ENCODE assay signal across 9 cellular contexts in genomic region chr14:89773644-89774316, GRCh38.
DNase-seq lines count a peak whose midpoint lies in the region; ATAC-seq, FAIRE-seq and TF ChIP-seq lines count a peak whose summit lies in the region.
"Had no signal": no experiment of that assay in that cellular context is flagged by ENCODE, and none has a peak within 500 bp of the region (broad histone marks: within the 10 kb centered on the region; RNA-seq: fewer than 3 reads in every experiment).

No MANE protein-coding gene starts in this region.

- in situ Hi-C loops in IMR-90 (cut with MboI; ENCODE audit: low sequenced_read_pairs) (loop anchor here (25.0 kb wide), 1 partner anchor 736 kb away; no protein-coding TSS in a partner anchor), GM12878 (cut with MboI) (loop anchor here (5.0 to 25.0 kb wide), 2 partner anchors 341 to 736 kb away; no protein-coding TSS in a partner anchor)

- H3K36me3 ChIP-seq in IMR-90 (ENCODE audit: control insufficient read depth, insufficient read depth, low read length): no peaks in the 10 kb centered on the region
- H3K36me3 ChIP-seq in GM12878 (ENCODE audit: control insufficient read depth in 2 of 2, insufficient read depth in 2 of 2, low read length in 1 of 2): no peaks in the 10 kb centered on the region
- no peaks in the 10 kb centered on the region for H3K36me3 ChIP-seq in gastroesophageal sphincter

- FAIRE-seq in GM12878 (lab: Jason Lieb, UNC): peak; percentile 92

- intact Hi-C loops in IMR-90 (cut with micrococcal nuclease): no loop called here
- intact Hi-C loops in GM12878 (cut with micrococcal nuclease; ENCODE audit: unreplicated experiment): loop anchor here (5.0 kb wide), 1 partner anchor 129 kb away; no protein-coding TSS in a partner anchor

- H4K5ac ChIP-seq in IMR-90 (ENCODE audit: low read depth, low read length): peak overlapping the region; percentile 71; the same call in 1 of the 2 replicates

- peak overlapping the region; percentile 100 for H2BK120ac ChIP-seq in IMR-90 (ENCODE audit: low read depth, low read length)

- no peaks in the 10 kb centered on the region for H3K9me3 Mint-ChIP-seq in T-helper 2 cell treated with Interferon-gamma antibody and Interleukin-4, amounts not matched to agents 5 μg/mL and 100 μg/mL, for 36 hours
- no peaks in the 10 kb centered on the region for H3K9me3 Mint-ChIP-seq in natural killer cell treated with Interleukin-12 subunit alpha and Interleukin-12 subunit beta and Interleukin-15 and Interleukin-18, amount 100 ng/mL, for 72 hours

- H3K27me3 ChIP-seq in IMR-90 (ENCODE audit: control insufficient read depth, insufficient read depth, low read length) (no peaks in the 10 kb centered on the region), GM12878 (replicated peaks in 1 of 2; ENCODE audit: control insufficient read depth in 2 of 2, insufficient read depth in 2 of 2, low read length in 1 of 2) (no peaks in the 10 kb centered on the region), gastroesophageal sphincter (no peaks in the 10 kb centered on the region)

- SMC1A ChIA-PET in GM12878 (lab: Charles Lee; ENCODE audit: uncharacterized antibody, unreplicated experiment): interaction anchor here (0.7 to 1.5 kb wide), 5 partner anchors 19 to 133 kb away, joined by 3 read pairs; no protein-coding TSS in a partner anchor

- POLR2A ChIA-PET in IMR-90 (lab: Charles Lee; ENCODE audit: unreplicated experiment) (no interaction called here), GM12878 (lab: Charles Lee) (interaction anchor here (0.6 kb wide), 1 partner anchor 18 kb away, joined by 3 read pairs; no protein-coding TSS in a partner anchor)

- peaks cover 12% of the 10 kb centered on the region for H3K27me3 Mint-ChIP-seq in T-helper 2 cell treated with Interferon-gamma antibody and Interleukin-4, amounts not matched to agents 5 μg/mL and 100 μg/mL, for 36 hours (ENCODE audit: low read depth)
- H3K27me3 Mint-ChIP-seq in natural killer cell treated with Interleukin-12 subunit alpha and Interleukin-12 subunit beta and Interleukin-15 and Interleukin-18, amount 100 ng/mL, for 72 hours: peaks cover 0 to 3% of the 10 kb centered on the region in 2 donors

- H3K79me1 ChIP-seq in IMR-90 (ENCODE audit: low read depth in 1 of 2, low read length in 2 of 2): 0 out of 4 replicates have a peak, but pooled peaks cover 0 to 8% of the 10 kb centered on the region in 2 experiments

- 74% methylated on average over 7 of the region's 12 CpGs; no CpG with 5 or more reads in 1 of the 2 experiments for WGBS in IMR-90 (ENCODE audit: extremely low coverage in 2 of 2, insufficient read length in 1 of 2), 2 experiments
- under 1% methylated on average over 12 of the region's 12 CpGs for WGBS in GM12878 (ENCODE audit: insufficient coverage, insufficient replicate concordance, low lambda C conversion rate, missing lambda C conversion rate)
- WGBS in gastroesophageal sphincter (ENCODE audit: low coverage in 1 of 2), 2 donors: 63 to 66% methylated on average over 7 to 8 of the region's 12 CpGs

- H3K4me1 ChIP-seq in IMR-90 (ENCODE audit: control insufficient read depth, insufficient read depth, low read length): peaks cover 23% of the 10 kb centered on the region
- H3K4me1 ChIP-seq in GM12878 (ENCODE audit: control insufficient read depth, insufficient read depth, low read length): peaks cover 24% of the 10 kb centered on the region
- peaks cover 0 to 17% (median 0%) of the 10 kb centered on the region in 3 donors for H3K4me1 ChIP-seq in gastroesophageal sphincter

- H3K9me3 ChIP-seq in IMR-90 (ENCODE audit: control insufficient read depth, insufficient read depth, low read length) (no peaks in the 10 kb centered on the region), GM12878 (replicated peaks; ENCODE audit: control insufficient read depth, insufficient read depth, low read length) (no peaks in the 10 kb centered on the region), gastroesophageal sphincter (no peaks in the 10 kb centered on the region)

- BruUV-seq in IMR-90 (replicated peaks; lab: Mats Ljungman, UMichigan): no TSS peak
- no TSS peak for BruUV-seq in GM12878 (replicated peaks; lab: Mats Ljungman, UMichigan)

- dilution Hi-C loops in IMR-90 (cut with HindIII; ENCODE audit: low sequenced_read_pairs, unreplicated experiment): no loop called here

- no peaks in the 10 kb centered on the region for H3K79me2 ChIP-seq in GM12878 (ENCODE audit: control insufficient read depth, insufficient read depth, low read length)

- H3K27ac ChIP-seq in IMR-90 (ENCODE audit: insufficient read depth, low read length): peak overlapping the region; percentile 1; the same call in 1 of the 2 replicates
- H3K27ac ChIP-seq in GM12878 (ENCODE audit: control insufficient read depth, insufficient read depth): peak overlapping the region; percentile 85
- H3K27ac ChIP-seq in gastroesophageal sphincter: no peak overlapping the region

- no peak overlapping the region for H3K4me3 ChIP-seq in IMR-90 (ENCODE audit: insufficient read depth, low read depth, low read length)
- H3K4me3 ChIP-seq in GM12878: peak overlapping the region; percentile 34; the same call in 1 of the 2 replicates
- H3K4me3 ChIP-seq in gastroesophageal sphincter: no peak overlapping the region
- H3K4me3 ChIP-seq: skin epidermis had no signal

- TF ChIP-seq EP300 in GM12878 (IDR thresholded peaks at IDR 0.05; ENCODE audit: borderline replicate concordance in 1 of 2, control insufficient read depth in 1 of 2, low read depth in 2 of 2, low read length in 2 of 2): peak in 1 of 2 experiments; percentile 52; a peak in 1 of 4 replicates
- TF ChIP-seq EP300 in gastroesophageal sphincter (IDR thresholded peaks at IDR 0.05): no peak

- peaks cover 21% of the 10 kb centered on the region for H3K9me1 ChIP-seq in IMR-90 (ENCODE audit: insufficient read depth, low read length)

- peak overlapping the region; percentile 89 for H2AK5ac ChIP-seq in IMR-90 (ENCODE audit: low read depth, low read length)

- peak overlapping the region; percentile 49; the same call in 1 of the 2 replicates for H3K18ac ChIP-seq in IMR-90 (ENCODE audit: low read depth, low read length)

- DNase-seq in GDM1 (lab: John Stamatoyannopoulos, UW) (peak; percentile 73), IMR-90 (peak; percentile 47), GM12878 (ENCODE audit: low read depth, low spot score) (peak; percentile 56), AG20443 (ENCODE audit: low spot score) (no peak)
- DNase-seq in T-helper 2 cell treated with Interferon-gamma antibody and Interleukin-4, amounts not matched to agents 5 μg/mL and 100 μg/mL, for 36 hours (ENCODE audit: low spot score): peak; percentile 56
- peak; percentile 74 for DNase-seq in natural killer cell treated with Interleukin-12 subunit alpha and Interleukin-12 subunit beta and Interleukin-15 and Interleukin-18, amount 100 ng/mL, for 72 hours (ENCODE audit: low spot score)

- TF ChIP-seq CTCF in IMR-90 (conservative IDR thresholded peaks at IDR 0.05; ENCODE audit: low read depth, low read length) (no peak), GM12878 (IDR thresholded peaks at IDR 0.05 in 2 of 3, conservative IDR thresholded peaks at IDR 0.05 in 1 of 3; ENCODE audit: control insufficient read depth in 2 of 3, extremely low read depth in 1 of 3, insufficient read depth in 1 of 3, low read depth in 3 of 3, low read length in 3 of 3) (no peak), gastroesophageal sphincter (IDR thresholded peaks at IDR 0.05) (no peak)

- no peak overlapping the region for H3K9ac ChIP-seq in IMR-90 (ENCODE audit: low read depth, low read length)
- H3K9ac ChIP-seq in GM12878 (ENCODE audit: control insufficient read depth, insufficient read depth, low read length): peak overlapping the region; percentile 39; the same call in 1 of the 2 replicates

- TF ChIP-seq POLR2A in IMR-90 (IDR thresholded peaks at IDR 0.05; ENCODE audit: low read depth, low read length) (no peak), GM12878 (IDR thresholded peaks at IDR 0.05; ENCODE audit: low read depth, low read length) (no peak), gastroesophageal sphincter (IDR thresholded peaks at IDR 0.05) (no peak)

- H3K4me2 ChIP-seq in IMR-90 (ENCODE audit: low read depth, low read length): no peak overlapping the region
- peak overlapping the region; percentile 98 for H3K4me2 ChIP-seq in GM12878 (ENCODE audit: control insufficient read depth, insufficient read depth)

- H3K23ac ChIP-seq in IMR-90 (ENCODE audit: low read depth, low read length): no peak overlapping the region

- H2AFZ ChIP-seq in IMR-90 (replicated peaks; ENCODE audit: low read length, poor library complexity): peak overlapping the region; percentile 72
- peak overlapping the region; percentile 79 for H2AFZ ChIP-seq in GM12878 (ENCODE audit: control insufficient read depth, low read depth, low read length)

- H3K4me3 Mint-ChIP-seq in T-helper 2 cell treated with Interferon-gamma antibody and Interleukin-4, amounts not matched to agents 5 μg/mL and 100 μg/mL, for 36 hours: peak overlapping the region; percentile 69
- peak overlapping the region; percentile 57 for H3K4me3 Mint-ChIP-seq in natural killer cell treated with Interleukin-12 subunit alpha and Interleukin-12 subunit beta and Interleukin-15 and Interleukin-18, amount 100 ng/mL, for 72 hours

- no peak for TF ChIP-seq RAD21 in IMR-90 (IDR thresholded peaks at IDR 0.05; ENCODE audit: low read length)
- no peak for TF ChIP-seq RAD21 in GM12878 (IDR thresholded peaks at IDR 0.05; ENCODE audit: insufficient read depth, low read depth, low read length)

- peak overlapping the region; percentile 69 for H3K27ac Mint-ChIP-seq in T-helper 2 cell treated with Interferon-gamma antibody and Interleukin-4, amounts not matched to agents 5 μg/mL and 100 μg/mL, for 36 hours
- H3K27ac Mint-ChIP-seq in natural killer cell treated with Interleukin-12 subunit alpha and Interleukin-12 subunit beta and Interleukin-15 and Interleukin-18, amount 100 ng/mL, for 72 hours: peak overlapping the region in 1 of 2 donors; percentile 1

- H3K36me3 Mint-ChIP-seq in T-helper 2 cell treated with Interferon-gamma antibody and Interleukin-4, amounts not matched to agents 5 μg/mL and 100 μg/mL, for 36 hours (ENCODE audit: low read depth): no peaks in the 10 kb centered on the region
- no peaks in the 10 kb centered on the region for H3K36me3 Mint-ChIP-seq in natural killer cell treated with Interleukin-12 subunit alpha and Interleukin-12 subunit beta and Interleukin-15 and Interleukin-18, amount 100 ng/mL, for 72 hours

- peak overlapping the region; percentile 21 to 54; a peak in 2 of 4 replicates for H4K8ac ChIP-seq in IMR-90 (ENCODE audit: low read depth in 2 of 2, low read length in 2 of 2)

- H2BK5ac ChIP-seq in IMR-90 (ENCODE audit: low read depth, low read length, poor library complexity, severe bottlenecking): peak overlapping the region; percentile 57

- no peak overlapping the region for H2AK9ac ChIP-seq in IMR-90 (replicated peaks; ENCODE audit: low read depth, low read length, poor library complexity)

- H2BK20ac ChIP-seq in IMR-90 (ENCODE audit: low read depth, low read length): peak overlapping the region; percentile 91

- peak overlapping the region; percentile 99 for H3K4ac ChIP-seq in IMR-90 (ENCODE audit: low read depth, low read length)

- ATAC-seq in GM21529 (IDR thresholded peaks at IDR 0.05; ENCODE audit: unreplicated experiment) (peak; percentile 83), IMR-90 (ENCODE audit: low read depth) (0 out of 2 replicates have a peak, but pooled peaks have one; percentile 30), GM12878 (peak; percentile 92), gastroesophageal sphincter (no peak)
- ATAC-seq in natural killer cell treated with Interleukin-12 subunit alpha and Interleukin-12 subunit beta and Interleukin-15 and Interleukin-18, amount 100 ng/mL, for 72 hours: peak; percentile 88 to 92

- peaks cover 27% of the 10 kb centered on the region for H3K4me1 Mint-ChIP-seq in T-helper 2 cell treated with Interferon-gamma antibody and Interleukin-4, amounts not matched to agents 5 μg/mL and 100 μg/mL, for 36 hours (ENCODE audit: low read depth)
- peaks cover 18 to 23% of the 10 kb centered on the region in 2 donors for H3K4me1 Mint-ChIP-seq in natural killer cell treated with Interleukin-12 subunit alpha and Interleukin-12 subunit beta and Interleukin-15 and Interleukin-18, amount 100 ng/mL, for 72 hours (ENCODE audit: low read depth in 2 of 2)

- no peak overlapping the region for H3K56ac ChIP-seq in IMR-90 (ENCODE audit: extremely low read depth, insufficient read depth, low read length)

- H2BK15ac ChIP-seq in IMR-90 (ENCODE audit: low read depth, low read length): peak overlapping the region; percentile 96; the same call in 2 of the 3 replicates

- CTCF ChIA-PET in IMR-90 (lab: Yijun Ruan, JAX): no interaction called here
- CTCF ChIA-PET in GM12878 (lab: Yijun Ruan, JAX): interaction anchor here (0.8 to 1.7 kb wide), 3 partner anchors 596 to 1351 kb away, joined by 3 to 5 read pairs (median 3); no protein-coding TSS in a partner anchor

- peak overlapping the region; percentile 99 for H4K91ac ChIP-seq in IMR-90 (ENCODE audit: insufficient read depth, low read depth, low read length)

- RAD21 ChIA-PET in GM12878 (lab: Charles Lee; ENCODE audit: unreplicated experiment): interaction anchor here (1.2 to 1.4 kb wide), 2 partner anchors 132 to 438 kb away, joined by 3 read pairs; no protein-coding TSS in a partner anchor

- H4K20me1 ChIP-seq in IMR-90 (ENCODE audit: insufficient read depth, low read length): no peaks in the 10 kb centered on the region
- H4K20me1 ChIP-seq in GM12878 (ENCODE audit: control insufficient read depth, insufficient read depth): no peaks in the 10 kb centered on the region

- peak overlapping the region; percentile 51 for H3K14ac ChIP-seq in IMR-90 (replicated peaks; ENCODE audit: low read depth, low read length)

Comparison
In these comparisons a context has a peak if more than half of its experiments do, and no peak if none do; other contexts are left out.
1. H3K27ac ChIP-seq: peak in IMR-90 (single experiment) and GM12878 (single experiment); none in gastroesophageal sphincter (0 of 4).